Comparison of ENCODE assay signal across 9 cellular contexts in the genomic region with DNA sequence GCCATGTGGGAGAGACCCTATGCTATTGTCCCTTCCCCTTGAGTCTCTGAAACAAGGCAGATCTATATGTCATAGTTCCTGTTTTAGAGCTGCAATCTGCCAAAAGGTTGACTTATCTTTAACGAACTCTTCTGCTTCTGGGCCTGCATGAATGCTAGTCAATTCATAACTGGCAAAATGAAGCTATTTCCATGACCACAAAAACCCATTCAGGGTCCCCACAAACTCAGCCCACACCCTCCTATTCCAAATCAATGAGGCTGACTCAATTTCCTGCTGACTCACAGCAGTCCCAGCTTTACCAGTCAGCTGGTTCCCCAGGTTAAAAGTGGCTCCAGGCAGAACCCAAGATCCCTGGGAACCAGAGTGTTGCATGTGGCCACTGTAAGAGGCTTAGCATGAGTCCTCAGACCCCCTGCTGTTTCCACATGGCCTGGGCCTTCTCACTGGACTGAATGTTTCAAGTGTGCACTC. TPM values are rescaled to one million over a fixed set of nuclear protein-coding genes. Genes with fewer than 3 reads are reported as not detected.
DNase-seq lines count a peak whose midpoint lies in the region; ATAC-seq and TF ChIP-seq lines count a peak whose summit lies in the region.
"Had no signal": no experiment of that assay in that cellular context is flagged by ENCODE, and none has a peak within 500 bp of the region (broad histone marks: within the 10 kb centered on the region; RNA-seq: fewer than 3 reads in every experiment).

No MANE protein-coding gene starts in this region.

- no peak for TF ChIP-seq POLR2A in Peyer's patch (IDR thresholded peaks at IDR 0.05)

- no peaks in the 10 kb centered on the region for H3K4me1 ChIP-seq in Peyer's patch

- H3K9me3 ChIP-seq in Peyer's patch = no peaks in the 10 kb centered on the region

- TF ChIP-seq CTCF in astrocyte of the spinal cord (IDR thresholded peaks at IDR 0.05; ENCODE audit: low read depth, low read length) (no peak), Peyer's patch (IDR thresholded peaks at IDR 0.05) (no peak)

- H3K4me3 ChIP-seq in astrocyte of the spinal cord (ENCODE audit: low read depth, low read length) (no peak overlapping the region), Peyer's patch (no peak overlapping the region)

- no peaks in the 10 kb centered on the region for H3K36me3 ChIP-seq in Peyer's patch

- in situ Hi-C loops in astrocyte of the spinal cord (cut with HindIII; ENCODE audit: low sequenced_read_pairs) = no loop called here

- ATAC-seq in GM21367 (IDR thresholded peaks at IDR 0.05; ENCODE audit: unreplicated experiment) (peak; percentile 59), HG03460 (IDR thresholded peaks at IDR 0.05; ENCODE audit: unreplicated experiment) (peak; percentile 74)

- H3K27me3 ChIP-seq in Peyer's patch = no peaks in the 10 kb centered on the region

- H3K27ac ChIP-seq in Peyer's patch = no peak overlapping the region

- DNase-seq in EH (ENCODE audit: low read depth) (peak; percentile 95), astrocyte of the spinal cord (ENCODE audit: low read depth, low spot score) (peak; percentile 98), stromal cell of bone marrow (ENCODE audit: low read depth) (peak; percentile 98), Peyer's patch (no peak), NCI-H2171 treated with DMSO at 0.1 percent for 48 hours (lab: John Stamatoyannopoulos, UW) (no peak), NCI-H146 (lab: John Stamatoyannopoulos, UW) (no peak)

RNA-seq across cellular contexts. Expression of a gene that starts 25.2 kb away (rescaled TPM):
- total RNA-seq in Peyer's patch = 10 to 100 TPM in 3 of 4 donors, 1 to 10 TPM in 1; 3.7 to 24.3 (median 18.7) TPM
- total RNA-seq: dermis microvascular lymphatic vessel endothelial cell had no signal

Comparison
In these comparisons a context has a peak if more than half of its experiments do, and no peak if none do; other contexts are left out.
1. DNase-seq: peak in EH (single experiment), astrocyte of the spinal cord (single experiment) and stromal cell of bone marrow (single experiment); none in Peyer's patch (0 of 3), NCI-H2171 treated with DMSO at 0.1 percent for 48 hours (single experiment) and NCI-H146 (single experiment).